Comparison of ENCODE assay signal across 17 cellular contexts in genomic region chr10:89431977-89432376, GRCh38. TPM values are rescaled to one million over a fixed set of nuclear protein-coding genes. Genes with fewer than 3 reads are reported as not detected.
DNase-seq lines count a peak whose midpoint lies in the region; TF ChIP-seq lines count a peak whose summit lies in the region.
"Had no signal": no experiment of that assay in that cellular context is flagged by ENCODE, and none has a peak within 500 bp of the region (broad histone marks: within the 10 kb centered on the region; RNA-seq: fewer than 3 reads in every experiment).

No MANE protein-coding gene starts in this region.

- peaks cover 13% of the 10 kb centered on the region for H3K4me1 Mint-ChIP-seq in mesothelial cell of epicardium
- no peaks in the 10 kb centered on the region for H3K4me1 Mint-ChIP-seq in activated T-cell treated with anti-CD3 and anti-CD28 coated beads, Interleukin-2, amount 50 U/mL, for 24 hours (ENCODE audit: low read depth)

- H3K36me3 ChIP-seq in fibroblast of lung (ENCODE audit: control insufficient read depth, insufficient read depth, low read length): no peaks in the 10 kb centered on the region
- no peaks in the 10 kb centered on the region for H3K36me3 ChIP-seq in esophagus muscularis mucosa

- H3K27ac Mint-ChIP-seq in mesothelial cell of epicardium: peak overlapping the region; percentile 62
- no peak overlapping the region for H3K27ac Mint-ChIP-seq in activated T-cell treated with anti-CD3 and anti-CD28 coated beads, Interleukin-2, amount 50 U/mL, for 24 hours
- H3K27ac Mint-ChIP-seq: dendritic cell treated with granulocyte-macrophage colony-stimulating factor and Interleukin-4, amounts not matched to agents 40 ng/mL and 50 ng/mL, for 4 days; natural killer cell treated with Interleukin-12 subunit alpha and Interleukin-12 subunit beta and Interleukin-15 and Interleukin-18, amount 100 ng/mL, for 72 hours had no signal

- no peaks in the 10 kb centered on the region for H3K27me3 Mint-ChIP-seq in mesothelial cell of epicardium (ENCODE audit: low read depth)
- H3K27me3 Mint-ChIP-seq in activated T-cell treated with anti-CD3 and anti-CD28 coated beads, Interleukin-2, amount 50 U/mL, for 24 hours: peaks cover 17% of the 10 kb centered on the region

- H3K27ac ChIP-seq in fibroblast of lung (ENCODE audit: insufficient read depth, low read length): no peak overlapping the region
- peak overlapping the region in 1 of 4 donors; percentile 16 for H3K27ac ChIP-seq in esophagus muscularis mucosa (replicated peaks in 1 of 4)
- H3K27ac ChIP-seq: SK-N-MC had no signal

- no peak overlapping the region for H2AFZ ChIP-seq in fibroblast of lung (ENCODE audit: low read length)

- no peaks in the 10 kb centered on the region for H3K79me2 ChIP-seq in fibroblast of lung (ENCODE audit: control insufficient read depth, insufficient read depth, low read length)

- H3K9me3 Mint-ChIP-seq in mesothelial cell of epicardium: no peaks in the 10 kb centered on the region
- H3K9me3 Mint-ChIP-seq in activated T-cell treated with anti-CD3 and anti-CD28 coated beads, Interleukin-2, amount 50 U/mL, for 24 hours: no peaks in the 10 kb centered on the region
- H3K9me3 Mint-ChIP-seq: dendritic cell treated with granulocyte-macrophage colony-stimulating factor and Interleukin-4, amounts not matched to agents 40 ng/mL and 50 ng/mL, for 4 days; natural killer cell treated with Interleukin-12 subunit alpha and Interleukin-12 subunit beta and Interleukin-15 and Interleukin-18, amount 100 ng/mL, for 72 hours had no signal

- H3K4me1 ChIP-seq in fibroblast of lung (ENCODE audit: control insufficient read depth, extremely low read depth, insufficient read depth, low read length) (peaks cover 11% of the 10 kb centered on the region), esophagus muscularis mucosa (peaks cover 9 to 25% (median 19%) of the 10 kb centered on the region in 4 donors)

- TF ChIP-seq POLR2A in esophagus muscularis mucosa (IDR thresholded peaks at IDR 0.05; ENCODE audit: low read depth): no peak

- no peaks in the 10 kb centered on the region for H4K20me1 ChIP-seq in fibroblast of lung (ENCODE audit: control insufficient read depth, extremely low read depth, insufficient read depth, low read length)

- no peak overlapping the region for H3K4me2 ChIP-seq in fibroblast of lung (ENCODE audit: extremely low read depth, insufficient read depth, low read length)

- TF ChIP-seq CTCF in fibroblast of lung (conservative IDR thresholded peaks at IDR 0.05 in 1 of 2, IDR thresholded peaks at IDR 0.05 in 1 of 2; ENCODE audit: low read depth in 1 of 2, low read length in 2 of 2): no peak
- no peak for TF ChIP-seq CTCF in mesothelial cell of epicardium (IDR thresholded peaks at IDR 0.05; ENCODE audit: unreplicated experiment)
- TF ChIP-seq CTCF in esophagus muscularis mucosa (IDR thresholded peaks at IDR 0.05): no peak

- no peak for TF ChIP-seq EP300 in esophagus muscularis mucosa (IDR thresholded peaks at IDR 0.05)

- H3K9me3 ChIP-seq in fibroblast of lung (ENCODE audit: control insufficient read depth, insufficient read depth, low read depth, low read length) (no peaks in the 10 kb centered on the region), esophagus muscularis mucosa (no peaks in the 10 kb centered on the region)

- H3K4me3 ChIP-seq in fibroblast of lung (replicated peaks in 1 of 4; ENCODE audit: control extremely low read depth in 1 of 4, insufficient read depth in 1 of 4, low read depth in 3 of 4, low read length in 4 of 4) (no peak overlapping the region), esophagus muscularis mucosa (no peak overlapping the region)
- H3K4me3 ChIP-seq: GM12878, SK-N-MC had no signal

- intact Hi-C loops in esophagus muscularis mucosa (cut with DNase I): loop anchor here (5.0 kb wide), 1 partner anchor 270 kb away; the partner anchor contains the start of gene KIF20B

- WGBS in esophagus muscularis mucosa: 44% methylated on average over 3 of the region's 3 CpGs

- H3K27me3 ChIP-seq in fibroblast of lung (ENCODE audit: control insufficient read depth, insufficient read depth, low read length) (no peaks in the 10 kb centered on the region), esophagus muscularis mucosa (no peaks in the 10 kb centered on the region)

- no peak overlapping the region for H3K4me3 Mint-ChIP-seq in mesothelial cell of epicardium
- no peak overlapping the region for H3K4me3 Mint-ChIP-seq in activated T-cell treated with anti-CD3 and anti-CD28 coated beads, Interleukin-2, amount 50 U/mL, for 24 hours
- H3K4me3 Mint-ChIP-seq: dendritic cell treated with granulocyte-macrophage colony-stimulating factor and Interleukin-4, amounts not matched to agents 40 ng/mL and 50 ng/mL, for 4 days; natural killer cell treated with Interleukin-12 subunit alpha and Interleukin-12 subunit beta and Interleukin-15 and Interleukin-18, amount 100 ng/mL, for 72 hours had no signal

- H3K36me3 Mint-ChIP-seq in mesothelial cell of epicardium: no peaks in the 10 kb centered on the region
- H3K36me3 Mint-ChIP-seq in activated T-cell treated with anti-CD3 and anti-CD28 coated beads, Interleukin-2, amount 50 U/mL, for 24 hours (ENCODE audit: low read depth): no peaks in the 10 kb centered on the region
- H3K36me3 Mint-ChIP-seq: natural killer cell treated with Interleukin-12 subunit alpha and Interleukin-12 subunit beta and Interleukin-15 and Interleukin-18, amount 100 ng/mL, for 72 hours had no signal

- DNase-seq in Daoy (ENCODE audit: low read depth) (peak; percentile 35), M059J (ENCODE audit: low read depth) (peak; percentile 73), fibroblast of lung (ENCODE audit: low read depth in 2 of 2) (peak; percentile 36 to 87), mesothelial cell of epicardium (ENCODE audit: low spot score in 2 of 2, unreplicated experiment in 2 of 2) (no peak), GDM1 (lab: John Stamatoyannopoulos, UW) (no peak), esophagus muscularis mucosa (ENCODE audit: extremely low spot score) (no peak), NCI-H524 (lab: John Stamatoyannopoulos, UW) (no peak)
- no peak for DNase-seq in activated T-cell treated with anti-CD3 and anti-CD28 coated beads, Interleukin-2, amount 50 U/mL, for 24 hours
- DNase-seq: activated CD4-positive, alpha-beta T cell treated with anti-CD3 and anti-CD28 coated beads for 48 hours; activated gamma-delta T cell; hypothalamus; NCI-H2171; stimulated activated naive CD4-positive, alpha-beta T cell treated with Interleukin-2 at 50 U/mL for 16 hours had no signal

- H3K9ac ChIP-seq in fibroblast of lung (ENCODE audit: insufficient read depth, low read length): no peak overlapping the region

RNA-seq across cellular contexts. Expression of gene IFIT5, which starts 17.6 kb away (rescaled TPM):
- total RNA-seq in Daoy (2014; rRNA removed; shearing (Covaris generic)): 12.6 and 15.4 TPM in 2 replicates
- 57.4 and 77.5 TPM in 2 replicates for total RNA-seq in M059J (2014; rRNA removed; shearing (Covaris generic))
- total RNA-seq in fibroblast of lung (27.7 and 32.7 TPM in 2 replicates), mesothelial cell of epicardium (19.1 to 20.5 TPM (median 20.1 TPM) in 3 replicates), esophagus muscularis mucosa (10 to 100 TPM; 13.0 to 23.3 (median 19.1) TPM)
- polyA plus RNA-seq in fibroblast of lung: 18.3 and 23.5 TPM in 2 replicates
- polyA plus RNA-seq in fibroblast of lung (2012): 13.2 and 14.9 TPM in 2 replicates
- 1.4 and 4.3 TPM in 2 replicates for polyA minus RNA-seq in fibroblast of lung (ENCODE audit: low replicate concordance)

RNA-seq across cellular contexts. Expression of gene IFIT1, which starts 39.6 kb away (rescaled TPM):
- 13.7 and 17.3 TPM in 2 replicates for total RNA-seq in Daoy (2014; rRNA removed; shearing (Covaris generic))
- total RNA-seq in M059J (2014; rRNA removed; shearing (Covaris generic)): 733 and 788 TPM in 2 replicates
- total RNA-seq in fibroblast of lung (21.8 and 25.8 TPM in 2 replicates), mesothelial cell of epicardium (34.5 to 44.1 TPM (median 35.4 TPM) in 3 replicates), esophagus muscularis mucosa (10 to 100 TPM; 10.6 to 15.4 (median 11.9) TPM)
- 12.8 and 71.4 TPM in 2 replicates for polyA plus RNA-seq in fibroblast of lung
- 10.2 and 43.5 TPM in 2 replicates for polyA plus RNA-seq in fibroblast of lung (2012)
- 2.6 and 2.9 TPM in 2 replicates for polyA minus RNA-seq in fibroblast of lung (ENCODE audit: low replicate concordance)

RNA-seq across cellular contexts. Expression of gene IFIT1B, which starts 54.1 kb away (rescaled TPM):
- 0.09 TPM in 1 of 2 replicates, not detected in the other for total RNA-seq in Daoy (2014; rRNA removed; shearing (Covaris generic))
- total RNA-seq in M059J (2014; rRNA removed; shearing (Covaris generic)): 0.37 and 0.76 TPM in 2 replicates
- total RNA-seq in fibroblast of lung (under 0.01 TPM in 1 of 2 replicates, not detected in the other), mesothelial cell of epicardium (not detected in 3 replicates), esophagus muscularis mucosa (under 1 TPM in 1 of 4 donors, not detected in 3; 0.33 TPM)
- polyA plus RNA-seq in fibroblast of lung: not detected in 2 replicates
- not detected in 2 replicates for polyA plus RNA-seq in fibroblast of lung (2012)
- not detected in 2 replicates for polyA minus RNA-seq in fibroblast of lung (ENCODE audit: low replicate concordance)
- total RNA-seq: GM12878; natural killer cell treated with Interleukin-12 subunit alpha and Interleukin-12 subunit beta and Interleukin-15 and Interleukin-18, amount 100 ng/mL, for 72 hours had no signal

Comparison
In these comparisons a context has a peak if more than half of its experiments do, and no peak if none do; other contexts are left out.
1. DNase-seq: peak in Daoy (single experiment), M059J (single experiment) and fibroblast of lung (2 of 2); none in mesothelial cell of epicardium (0 of 2), GDM1 (single experiment), esophagus muscularis mucosa (single experiment), NCI-H524 (0 of 2) and activated T-cell treated with anti-CD3 and anti-CD28 coated beads, Interleukin-2, amount 50 U/mL, for 24 hours (single experiment).
2. RNA of gene IFIT1, which starts 39.6 kb away (total RNA-seq): 733 to 788 TPM in M059J; 34.5 to 44.1 TPM in mesothelial cell of epicardium, 21.8 to 25.8 TPM in fibroblast of lung, 13.7 to 17.3 TPM in Daoy and 10.6 to 15.4 TPM in esophagus muscularis mucosa; every median in the first group is over 10 times any median in the second.